Comparison of ENCODE assay signal across 18 cellular contexts in genomic region chr3:23948761-23949160, GRCh38. TPM values are rescaled to one million over a fixed set of nuclear protein-coding genes. Genes with fewer than 3 reads are reported as not detected.
DNase-seq lines count a peak whose midpoint lies in the region; ATAC-seq, FAIRE-seq and TF ChIP-seq lines count a peak whose summit lies in the region.
"Had no signal": no experiment of that assay in that cellular context is flagged by ENCODE, and none has a peak within 500 bp of the region (broad histone marks: within the 10 kb centered on the region; RNA-seq: fewer than 3 reads in every experiment).

No MANE protein-coding gene starts in this region.

- H3K27me3 ChIP-seq in liver (ENCODE audit: control insufficient read depth in 4 of 4, insufficient read depth in 4 of 4, low read length in 3 of 4) (no peaks in the 10 kb centered on the region), HepG2 (ENCODE audit: control insufficient read depth in 1 of 2, insufficient read depth in 2 of 2, low read length in 2 of 2) (peaks cover 0 to 5% of the 10 kb centered on the region in 2 experiments; a peak in 1 of 5 replicates), mesenchymal stem cell (ENCODE audit: control insufficient read depth in 1 of 2, insufficient read depth in 1 of 2, low read length in 2 of 2) (no peaks in the 10 kb centered on the region)
- H3K27me3 ChIP-seq: left lung had no signal

- no peak overlapping the region for H3K23ac ChIP-seq in mesenchymal stem cell (ENCODE audit: low read length in 2 of 2)

- H3K79me1 ChIP-seq in mesenchymal stem cell (replicated peaks; ENCODE audit: low read length, poor library complexity, severe bottlenecking) = peaks cover 17% of the 10 kb centered on the region

- no peak overlapping the region for H3K27ac ChIP-seq in liver (ENCODE audit: low read depth in 1 of 2, low read length in 2 of 2)
- H3K27ac ChIP-seq in HepG2 (ENCODE audit: extremely low read length, insufficient read depth, low read length) = no peak overlapping the region
- H3K27ac ChIP-seq in mesenchymal stem cell (ENCODE audit: low read length, poor library complexity, severe bottlenecking) = no peak overlapping the region

- H3K27ac Mint-ChIP-seq in nephron progenitor cell = no peak overlapping the region
- H3K27ac Mint-ChIP-seq: activated T-helper 1 cell treated with anti-CD3 and anti-CD28 coated beads, Interleukin-12 subunit alpha, Interleukin-12 subunit beta, Interleukin-2, Interleukin-4 antibody, amounts not matched to agents 30 ng/mL and 10 ng/mL and 1 ng/mL, durations not matched to agents 14 hours and 24 hours and 36 hours had no signal

- TF ChIP-seq RAD21 in liver (IDR thresholded peaks at IDR 0.05) = no peak
- TF ChIP-seq RAD21 in HepG2 (CRISPR knock-in tag; IDR thresholded peaks at IDR 0.05) = no peak

- H3K9me3 Mint-ChIP-seq in nephron progenitor cell = no peaks in the 10 kb centered on the region
- H3K9me3 Mint-ChIP-seq: activated T-helper 1 cell treated with anti-CD3 and anti-CD28 coated beads, Interleukin-12 subunit alpha, Interleukin-12 subunit beta, Interleukin-2, Interleukin-4 antibody, amounts not matched to agents 30 ng/mL and 10 ng/mL and 1 ng/mL, durations not matched to agents 14 hours and 24 hours and 36 hours; CD14-positive monocyte; central memory CD8-positive, alpha-beta T cell; type B pancreatic cell had no signal

- no peak overlapping the region for H2AK5ac ChIP-seq in mesenchymal stem cell (ENCODE audit: low read length, severe bottlenecking)

- H2AFZ ChIP-seq in HepG2 (ENCODE audit: low read length) (no peak overlapping the region), mesenchymal stem cell (ENCODE audit: low read depth, low read length) (no peak overlapping the region)

- in situ Hi-C loops in HepG2 (cut with HindIII; ENCODE audit: extremely low pct_ligation_motif_present, low pct_unique_long_range_greater_than_20kb) = no loop called here

- TF ChIP-seq POLR2A in HepG2 (IDR thresholded peaks at IDR 0.05; ENCODE audit: insufficient read depth in 1 of 2, low read depth in 2 of 2, low read length in 2 of 2) = no peak

- H3K79me2 ChIP-seq in HepG2 (ENCODE audit: insufficient read depth, low read length) = peaks cover 66% of the 10 kb centered on the region

- H4K8ac ChIP-seq in mesenchymal stem cell (ENCODE audit: low read length) = no peak overlapping the region

- H3K9me3 ChIP-seq in liver (ENCODE audit: control insufficient read depth in 4 of 4, low read length in 3 of 4) = no peaks in the 10 kb centered on the region
- no peaks in the 10 kb centered on the region for H3K9me3 ChIP-seq in HepG2 (ENCODE audit: low read length)
- no peaks in the 10 kb centered on the region for H3K9me3 ChIP-seq in mesenchymal stem cell (ENCODE audit: control insufficient read depth, low read length)
- H3K9me3 ChIP-seq: left lung had no signal

- DNase-seq in HepG2 (ENCODE audit: low spot score) (no peak), amniotic epithelial cell (ENCODE audit: low read depth) (peak; percentile 58), mesenchymal stem cell (peak; percentile 40), NCI-H524 treated with DMSO at 0.1 percent for 48 hours (lab: John Stamatoyannopoulos, UW) (no peak), nephron progenitor cell (no peak), NCI-H2029 treated with DMSO at 0.1 percent for 48 hours (lab: John Stamatoyannopoulos, UW) (no peak), islet precursor cell (no peak)
- DNase-seq: activated CD8-positive, alpha-beta T cell treated with anti-CD3 and anti-CD28 coated beads, Interleukin-2, amount 10 ng/mL, durations not matched to agents 7 days and 5 days; Karpas-422; left lung; NCI-H1417 treated with DMSO at 0.1 percent for 48 hours; RPMI8226; SW 1271 had no signal

- no peak for TF ChIP-seq EP300 in HepG2 (IDR thresholded peaks at IDR 0.05; ENCODE audit: low read depth in 2 of 2, low read length in 2 of 2)
- TF ChIP-seq EP300 in HepG2 (CRISPR knock-in tag; IDR thresholded peaks at IDR 0.05; ENCODE audit: borderline replicate concordance) = no peak

- H3K9ac ChIP-seq in liver (ENCODE audit: low read depth in 1 of 2, low read length in 2 of 2) (no peak overlapping the region), HepG2 (ENCODE audit: insufficient read depth, low read depth, low read length) (no peak overlapping the region), mesenchymal stem cell (ENCODE audit: low read length) (no peak overlapping the region)

- H2BK12ac ChIP-seq in mesenchymal stem cell (ENCODE audit: low read length in 2 of 2) = no peak overlapping the region

- H3K4me1 ChIP-seq in liver (ENCODE audit: control insufficient read depth in 4 of 4, insufficient read depth in 4 of 4, low read length in 3 of 4) = peaks cover 11 to 61% (median 42%) of the 10 kb centered on the region in 4 donors
- peaks cover 56% of the 10 kb centered on the region for H3K4me1 ChIP-seq in HepG2 (ENCODE audit: insufficient read depth, low read length)
- peaks cover 3% of the 10 kb centered on the region for H3K4me1 ChIP-seq in mesenchymal stem cell (ENCODE audit: control insufficient read depth, insufficient read depth, low read depth, low read length)

- CTCF ChIA-PET in HepG2 (lab: Yijun Ruan, JAX; ENCODE audit: low intra/inter-chr PET ratio, low total read pairs) = no interaction called here

- H4K91ac ChIP-seq in mesenchymal stem cell (ENCODE audit: low read length) = no peak overlapping the region

- no peak overlapping the region for H3K4ac ChIP-seq in mesenchymal stem cell (ENCODE audit: low read depth in 1 of 2, low read length in 2 of 2)

- intact Hi-C loops in HepG2 (cut with micrococcal nuclease; ENCODE audit: unreplicated experiment) = no loop called here

- no peak overlapping the region for H2BK15ac ChIP-seq in mesenchymal stem cell (ENCODE audit: low read depth, poor library complexity, severe bottlenecking)

- no TSS peak for BruUV-seq in HepG2 (replicated peaks; lab: Mats Ljungman, UMichigan)

- H3K27me3 Mint-ChIP-seq in nephron progenitor cell (ENCODE audit: low read depth, poor library complexity) = no peaks in the 10 kb centered on the region
- H3K27me3 Mint-ChIP-seq: central memory CD8-positive, alpha-beta T cell had no signal

- no peak for TF ChIP-seq CTCF in liver (IDR thresholded peaks at IDR 0.05; ENCODE audit: low read depth, low read length, missing input control)
- TF ChIP-seq CTCF in HepG2 (CRISPR knock-in tag; IDR thresholded peaks at IDR 0.05) = no peak
- TF ChIP-seq CTCF in nephron progenitor cell (IDR thresholded peaks at IDR 0.05) = no peak

- H3K4me3 ChIP-seq in liver (ENCODE audit: low read depth in 1 of 3, low read length in 3 of 3) = no peak overlapping the region
- H3K4me3 ChIP-seq in HepG2 (replicated peaks in 1 of 3; ENCODE audit: insufficient read depth in 1 of 3, low read depth in 2 of 3, low read length in 3 of 3) = no peak overlapping the region
- H3K4me3 ChIP-seq in mesenchymal stem cell (ENCODE audit: insufficient read depth in 1 of 2, low read depth in 1 of 2, low read length in 2 of 2) = no peak overlapping the region
- H3K4me3 ChIP-seq: left lung had no signal

- H4K20me1 ChIP-seq in HepG2 (ENCODE audit: insufficient read depth, low read length) = peaks cover 30% of the 10 kb centered on the region

- no peak for FAIRE-seq in HepG2 (lab: Jason Lieb, UNC)

- H2BK5ac ChIP-seq in mesenchymal stem cell (ENCODE audit: low read depth, low read length, poor library complexity, severe bottlenecking) = no peak overlapping the region

- no peak for ATAC-seq in HepG2
- ATAC-seq: activated CD8-positive, alpha-beta T cell treated with anti-CD3 and anti-CD28 coated beads, Interleukin-2, amount 10 ng/mL, durations not matched to agents 7 days and 5 days; left lung had no signal

- no peak overlapping the region for H2BK120ac ChIP-seq in mesenchymal stem cell (ENCODE audit: low read depth, low read length)

- H3K4me3 Mint-ChIP-seq in nephron progenitor cell = no peak overlapping the region
- H3K4me3 Mint-ChIP-seq: activated CD8-positive, alpha-beta T cell treated with anti-CD3 and anti-CD28 coated beads, Interleukin-2, amount 10 ng/mL, durations not matched to agents 7 days and 5 days; activated T-helper 1 cell treated with anti-CD3 and anti-CD28 coated beads, Interleukin-12 subunit alpha, Interleukin-12 subunit beta, Interleukin-2, Interleukin-4 antibody, amounts not matched to agents 30 ng/mL and 10 ng/mL and 1 ng/mL, durations not matched to agents 14 hours and 24 hours and 36 hours; CD14-positive monocyte had no signal

- no peak overlapping the region for H3K14ac ChIP-seq in mesenchymal stem cell (ENCODE audit: low read length in 2 of 2)

- H3K18ac ChIP-seq in mesenchymal stem cell (ENCODE audit: low read depth in 1 of 2, low read length in 2 of 2) = no peak overlapping the region

- 77% methylated on average over 2 of the region's 2 CpGs for WGBS in liver
- 98% methylated on average over 2 of the region's 2 CpGs for WGBS in HepG2 (ENCODE audit: low lambda C conversion rate)
- 100% methylated on average over 2 of the region's 2 CpGs for WGBS in mesenchymal stem cell

- peaks cover 46% of the 10 kb centered on the region for H3K4me1 Mint-ChIP-seq in nephron progenitor cell

- H3K4me2 ChIP-seq in HepG2 (ENCODE audit: low read depth, low read length) (no peak overlapping the region), mesenchymal stem cell (ENCODE audit: low read length, poor library complexity, severe bottlenecking) (no peak overlapping the region)

- POLR2A ChIA-PET in HepG2 (lab: Yijun Ruan, JAX) = interaction anchor here (1.2 kb wide), 1 partner anchor 32 kb away, joined by 8 read pairs; the partner anchor contains the start of genes NKIRAS1 and RPL15

- H3K36me3 ChIP-seq in liver (ENCODE audit: control insufficient read depth in 4 of 4, insufficient read depth in 3 of 4, low read depth in 1 of 4, low read length in 3 of 4) (no peaks in the 10 kb centered on the region), HepG2 (replicated peaks in 1 of 2; ENCODE audit: control insufficient read depth in 1 of 2, insufficient read depth in 2 of 2, low read length in 2 of 2) (no peaks in the 10 kb centered on the region), mesenchymal stem cell (ENCODE audit: control insufficient read depth in 1 of 2, insufficient read depth in 2 of 2, low read depth in 1 of 2, low read length in 2 of 2) (no peaks in the 10 kb centered on the region)
- H3K36me3 ChIP-seq: left lung had no signal

- peaks cover 16% of the 10 kb centered on the region for H3K36me3 Mint-ChIP-seq in nephron progenitor cell (ENCODE audit: low read depth)

RNA-seq across cellular contexts. Expression of gene NR1D2, which starts 3.7 kb away (rescaled TPM):
- total RNA-seq in liver = 10 to 100 TPM in 1 of 2 donors, 1 to 10 TPM in 1; 8.8 to 25.5 TPM
- 1 to 10 TPM; 7.3 to 9.7 TPM for polyA plus RNA-seq in liver
- total RNA-seq in HepG2 (2016; rRNA removed; fragmentation: Illumina TruSeq; extraction: Trizol) = 8.1 and 14.3 TPM in 2 replicates
- 3.8 and 4.4 TPM in 2 replicates for total RNA-seq in HepG2 (2016; cell fraction: cytosol; rRNA removed; fragmentation: Illumina TruSeq; extraction: Trizol; ENCODE audit: low read depth)
- total RNA-seq in HepG2 (2016; cell fraction: insoluble cytoplasmic fraction; rRNA removed; fragmentation: Illumina TruSeq; extraction: Trizol) = 10.2 and 12.5 TPM in 2 replicates
- total RNA-seq in HepG2 (2016; cell fraction: membrane; rRNA removed; fragmentation: Illumina TruSeq; extraction: Trizol) = 8.8 and 9.8 TPM in 2 replicates
- total RNA-seq in HepG2 (2016; cell fraction: nucleus; rRNA removed; fragmentation: Illumina TruSeq; extraction: Trizol) = 9.6 and 11.0 TPM in 2 replicates
- polyA plus RNA-seq in HepG2 (2011; rRNA removed) = 5.3 TPM in 2 replicates
- 2.6 and 4.6 TPM in 2 replicates for polyA plus RNA-seq in HepG2 (2011; cell fraction: cytosol; rRNA removed)
- 2.9 and 3.5 TPM in 2 replicates for polyA plus RNA-seq in HepG2 (2011; cell fraction: nucleus; rRNA removed)
- polyA plus RNA-seq in HepG2 (2012) = 11.8 and 12.0 TPM in 2 replicates
- 0.38 and 0.43 TPM in 2 replicates for polyA plus RNA-seq in HepG2 (2016; cell fraction: cytosol; fragmentation: Illumina TruSeq; extraction: Trizol; ENCODE audit: low read depth)
- 7.2 and 7.4 TPM in 2 replicates for polyA plus RNA-seq in HepG2 (2016; cell fraction: insoluble cytoplasmic fraction; fragmentation: Illumina TruSeq; extraction: Trizol; ENCODE audit: low read depth)
- polyA plus RNA-seq in HepG2 (2016; cell fraction: membrane; fragmentation: Illumina TruSeq; extraction: Trizol; ENCODE audit: low read depth) = 2.1 and 2.3 TPM in 2 replicates
- 5.6 and 5.9 TPM in 2 replicates for polyA plus RNA-seq in HepG2 (2016; cell fraction: nucleus; fragmentation: Illumina TruSeq; extraction: Trizol; ENCODE audit: insufficient read depth, low read depth)
- 6.0 and 17.2 TPM in 2 replicates for polyA minus RNA-seq in HepG2 (2011; rRNA and poly(A)+ RNA removed; ENCODE audit: low replicate concordance)
- 11.6 and 16.5 TPM in 2 replicates for polyA minus RNA-seq in HepG2 (2011; cell fraction: cytosol; rRNA and poly(A)+ RNA removed)
- 26.5 and 29.6 TPM in 2 replicates for polyA minus RNA-seq in HepG2 (2011; cell fraction: nucleus; rRNA and poly(A)+ RNA removed)
- 11.5 TPM for polyA plus RNA-seq in mesenchymal stem cell (2013, experiment 1 of 2)
- 12.7 TPM for polyA plus RNA-seq in mesenchymal stem cell (2013, experiment 2 of 2)

RNA-seq across cellular contexts. Expression of gene RPL15, which starts 31.8 kb away (rescaled TPM):
- total RNA-seq in liver = 1,000 to 10,000 TPM in 1 of 2 donors, 100 to 1,000 TPM in 1; 867 to 1,242 TPM
- 1,000 to 10,000 TPM in 1 of 2 donors, 100 to 1,000 TPM in 1; 604 to 1,364 TPM for polyA plus RNA-seq in liver
- 1,297 and 1,763 TPM in 2 replicates for total RNA-seq in HepG2 (2016; rRNA removed; fragmentation: Illumina TruSeq; extraction: Trizol)
- total RNA-seq in HepG2 (2016; cell fraction: cytosol; rRNA removed; fragmentation: Illumina TruSeq; extraction: Trizol; ENCODE audit: low read depth) = 1,586 and 1,699 TPM in 2 replicates
- total RNA-seq in HepG2 (2016; cell fraction: insoluble cytoplasmic fraction; rRNA removed; fragmentation: Illumina TruSeq; extraction: Trizol) = 1,351 and 1,926 TPM in 2 replicates
- total RNA-seq in HepG2 (2016; cell fraction: membrane; rRNA removed; fragmentation: Illumina TruSeq; extraction: Trizol) = 3,254 and 3,418 TPM in 2 replicates
- 503 TPM in 2 replicates for total RNA-seq in HepG2 (2016; cell fraction: nucleus; rRNA removed; fragmentation: Illumina TruSeq; extraction: Trizol)
- 3,693 and 3,955 TPM in 2 replicates for polyA plus RNA-seq in HepG2 (2011; rRNA removed)
- 6,013 and 6,757 TPM in 2 replicates for polyA plus RNA-seq in HepG2 (2011; cell fraction: cytosol; rRNA removed)
- polyA plus RNA-seq in HepG2 (2011; cell fraction: nucleus; rRNA removed) = 1,196 and 1,371 TPM in 2 replicates
- polyA plus RNA-seq in HepG2 (2012) = 2,819 and 3,574 TPM in 2 replicates
- polyA plus RNA-seq in HepG2 (2016; cell fraction: cytosol; fragmentation: Illumina TruSeq; extraction: Trizol; ENCODE audit: low read depth) = 3,375 and 3,723 TPM in 2 replicates
- 2,788 and 2,868 TPM in 2 replicates for polyA plus RNA-seq in HepG2 (2016; cell fraction: insoluble cytoplasmic fraction; fragmentation: Illumina TruSeq; extraction: Trizol; ENCODE audit: low read depth)
- polyA plus RNA-seq in HepG2 (2016; cell fraction: membrane; fragmentation: Illumina TruSeq; extraction: Trizol; ENCODE audit: low read depth) = 4,974 and 5,217 TPM in 2 replicates
- polyA plus RNA-seq in HepG2 (2016; cell fraction: nucleus; fragmentation: Illumina TruSeq; extraction: Trizol; ENCODE audit: insufficient read depth, low read depth) = 1,295 and 1,318 TPM in 2 replicates
- polyA minus RNA-seq in HepG2 (2011; rRNA and poly(A)+ RNA removed; ENCODE audit: low replicate concordance) = 1,424 and 2,177 TPM in 2 replicates
- polyA minus RNA-seq in HepG2 (2011; cell fraction: cytosol; rRNA and poly(A)+ RNA removed) = 848 and 1,008 TPM in 2 replicates
- polyA minus RNA-seq in HepG2 (2011; cell fraction: nucleus; rRNA and poly(A)+ RNA removed) = 296 and 376 TPM in 2 replicates
- polyA plus RNA-seq in mesenchymal stem cell (2013, experiment 1 of 2) = 2,527 TPM
- 2,464 TPM for polyA plus RNA-seq in mesenchymal stem cell (2013, experiment 2 of 2)

RNA-seq across cellular contexts. Expression of gene NKIRAS1, which starts 32.0 kb away (rescaled TPM):
- total RNA-seq in liver (10 to 100 TPM in 1 of 2 donors, 1 to 10 TPM in 1; 4.6 to 12.6 TPM), HepG2 (2016; rRNA removed; fragmentation: Illumina TruSeq; extraction: Trizol) (8.0 and 10.5 TPM in 2 replicates)
- polyA plus RNA-seq in liver (10 to 100 TPM in 1 of 2 donors, 1 to 10 TPM in 1; 5.6 to 11.2 TPM), HepG2 (2011; rRNA removed) (4.3 and 4.5 TPM in 2 replicates)
- 6.8 and 7.5 TPM in 2 replicates for total RNA-seq in HepG2 (2016; cell fraction: cytosol; rRNA removed; fragmentation: Illumina TruSeq; extraction: Trizol; ENCODE audit: low read depth)
- 8.5 and 11.2 TPM in 2 replicates for total RNA-seq in HepG2 (2016; cell fraction: insoluble cytoplasmic fraction; rRNA removed; fragmentation: Illumina TruSeq; extraction: Trizol)
- total RNA-seq in HepG2 (2016; cell fraction: membrane; rRNA removed; fragmentation: Illumina TruSeq; extraction: Trizol) = 5.0 and 6.3 TPM in 2 replicates
- 6.0 and 7.0 TPM in 2 replicates for total RNA-seq in HepG2 (2016; cell fraction: nucleus; rRNA removed; fragmentation: Illumina TruSeq; extraction: Trizol)
- 2.3 and 4.0 TPM in 2 replicates for polyA plus RNA-seq in HepG2 (2011; cell fraction: cytosol; rRNA removed)
- 1.8 and 3.5 TPM in 2 replicates for polyA plus RNA-seq in HepG2 (2011; cell fraction: nucleus; rRNA removed)
- 6.4 and 6.7 TPM in 2 replicates for polyA plus RNA-seq in HepG2 (2012)
- 1.1 TPM in 2 replicates for polyA plus RNA-seq in HepG2 (2016; cell fraction: cytosol; fragmentation: Illumina TruSeq; extraction: Trizol; ENCODE audit: low read depth)
- polyA plus RNA-seq in HepG2 (2016; cell fraction: insoluble cytoplasmic fraction; fragmentation: Illumina TruSeq; extraction: Trizol; ENCODE audit: low read depth) = 10.4 and 12.6 TPM in 2 replicates
- 2.2 and 3.1 TPM in 2 replicates for polyA plus RNA-seq in HepG2 (2016; cell fraction: membrane; fragmentation: Illumina TruSeq; extraction: Trizol; ENCODE audit: low read depth)
- polyA plus RNA-seq in HepG2 (2016; cell fraction: nucleus; fragmentation: Illumina TruSeq; extraction: Trizol; ENCODE audit: insufficient read depth, low read depth) = 7.0 and 7.8 TPM in 2 replicates
- 2.0 and 2.2 TPM in 2 replicates for polyA minus RNA-seq in HepG2 (2011; rRNA and poly(A)+ RNA removed; ENCODE audit: low replicate concordance)
- polyA minus RNA-seq in HepG2 (2011; cell fraction: cytosol; rRNA and poly(A)+ RNA removed) = 4.0 and 6.2 TPM in 2 replicates
- 12.7 and 14.3 TPM in 2 replicates for polyA minus RNA-seq in HepG2 (2011; cell fraction: nucleus; rRNA and poly(A)+ RNA removed)
- polyA plus RNA-seq in mesenchymal stem cell (2013, experiment 1 of 2) = 6.8 TPM
- polyA plus RNA-seq in mesenchymal stem cell (2013, experiment 2 of 2) = 7.0 TPM

Comparison
In these comparisons a context has a peak if more than half of its experiments do, and no peak if none do; other contexts are left out.
1. DNase-seq: peak in amniotic epithelial cell (single experiment) and mesenchymal stem cell (single experiment); none in HepG2 (single experiment), NCI-H524 treated with DMSO at 0.1 percent for 48 hours (single experiment), nephron progenitor cell (single experiment), NCI-H2029 treated with DMSO at 0.1 percent for 48 hours (single experiment) and islet precursor cell (single experiment).